Comparison of ENCODE assay signal across 8 cellular contexts in genomic region chr10:128047991-128048826, GRCh38.
DNase-seq lines count a peak whose midpoint lies in the region; ATAC-seq and TF ChIP-seq lines count a peak whose summit lies in the region.

No MANE protein-coding gene starts in this region.

- H3K27ac Mint-ChIP-seq in T-helper 2 cell treated with Interferon-gamma antibody and Interleukin-4, amounts not matched to agents 5 μg/mL and 100 μg/mL, for 36 hours: peak overlapping the region; percentile 95

- H3K4me3 Mint-ChIP-seq in T-helper 2 cell treated with Interferon-gamma antibody and Interleukin-4, amounts not matched to agents 5 μg/mL and 100 μg/mL, for 36 hours: peak overlapping the region; percentile 91

- H3K27me3 Mint-ChIP-seq in T-helper 2 cell treated with Interferon-gamma antibody and Interleukin-4, amounts not matched to agents 5 μg/mL and 100 μg/mL, for 36 hours (ENCODE audit: low read depth): no peaks in the 10 kb centered on the region

- intact Hi-C loops in sciatic nerve (cut with DNase I): no loop called here

- H3K36me3 Mint-ChIP-seq in T-helper 2 cell treated with Interferon-gamma antibody and Interleukin-4, amounts not matched to agents 5 μg/mL and 100 μg/mL, for 36 hours (ENCODE audit: low read depth): peaks cover 27% of the 10 kb centered on the region

- no peak for TF ChIP-seq CTCF in fibroblast of villous mesenchyme (IDR thresholded peaks at IDR 0.05; ENCODE audit: insufficient read depth, low read depth, low read length)

- H3K9me3 Mint-ChIP-seq in T-helper 2 cell treated with Interferon-gamma antibody and Interleukin-4, amounts not matched to agents 5 μg/mL and 100 μg/mL, for 36 hours: no peaks in the 10 kb centered on the region

- peaks cover 35% of the 10 kb centered on the region for H3K4me1 Mint-ChIP-seq in T-helper 2 cell treated with Interferon-gamma antibody and Interleukin-4, amounts not matched to agents 5 μg/mL and 100 μg/mL, for 36 hours (ENCODE audit: low read depth)

- DNase-seq in NCI-H1694 (lab: John Stamatoyannopoulos, UW) (peak; percentile 3), NCI-H1694 treated with DMSO at 0.1 percent for 48 hours (lab: John Stamatoyannopoulos, UW) (no peak), fibroblast of villous mesenchyme (ENCODE audit: low read depth) (peak; percentile 53), sciatic nerve (ENCODE audit: low spot score) (no peak), SK-N-DZ (ENCODE audit: low spot score) (no peak), T1000 (lab: John Stamatoyannopoulos, UW) (no peak)
- DNase-seq in T-helper 2 cell treated with Interferon-gamma antibody and Interleukin-4, amounts not matched to agents 5 μg/mL and 100 μg/mL, for 36 hours (ENCODE audit: low spot score): peak; percentile 37

- H3K4me3 ChIP-seq in fibroblast of villous mesenchyme (ENCODE audit: low read depth, low read length): no peak overlapping the region

- ATAC-seq in HG03175 (IDR thresholded peaks at IDR 0.05; ENCODE audit: unreplicated experiment): peak; percentile 34
- ATAC-seq in sciatic nerve: peak; percentile 77

Comparison
In these comparisons a context has a peak if more than half of its experiments do, and no peak if none do; other contexts are left out.
1. DNase-seq: peak in NCI-H1694 (single experiment), T-helper 2 cell treated with Interferon-gamma antibody and Interleukin-4, amounts not matched to agents 5 μg/mL and 100 μg/mL, for 36 hours (single experiment) and fibroblast of villous mesenchyme (single experiment); none in NCI-H1694 treated with DMSO at 0.1 percent for 48 hours (single experiment), sciatic nerve (single experiment), SK-N-DZ (single experiment) and T1000 (single experiment).